In genomic region chr14:100306506-100307214, GRCh38 we compare ENCODE assay signal across 8 cellular contexts. TPM values are rescaled to one million over a fixed set of nuclear protein-coding genes. Genes with fewer than 3 reads are reported as not detected.
DNase-seq lines count a peak whose midpoint lies in the region; ATAC-seq and TF ChIP-seq lines count a peak whose summit lies in the region.

No MANE protein-coding gene starts in this region.

- ATAC-seq in GM19351 (IDR thresholded peaks at IDR 0.05; ENCODE audit: unreplicated experiment) = peak; percentile 89
- ATAC-seq in HG03457 (IDR thresholded peaks at IDR 0.05; ENCODE audit: unreplicated experiment) = peak; percentile 81
- ATAC-seq in lower lobe of right lung = peak; percentile 95

- peak overlapping the region; percentile 61 for H3K4me3 Mint-ChIP-seq in activated CD4-positive, alpha-beta memory T cell treated with anti-CD3 and anti-CD28 coated beads for 36 hours

- peak overlapping the region; percentile 73 for H3K27ac ChIP-seq in duodenal mucosa (ENCODE audit: low read depth, low read length)
- peak overlapping the region; percentile 95 for H3K27ac ChIP-seq in lower lobe of right lung

- intact Hi-C loops in activated CD4-positive, alpha-beta memory T cell treated with anti-CD3 and anti-CD28 coated beads for 36 hours (cut with micrococcal nuclease) = loop anchor here (10.0 kb wide), 1 partner anchor 338 kb away; no protein-coding TSS in a partner anchor
- intact Hi-C loops in lower lobe of right lung (cut with DNase I) = no loop called here

- peak overlapping the region; percentile 73 to 79 for H3K9ac ChIP-seq in duodenal mucosa (ENCODE audit: low read depth in 1 of 2, low read length in 2 of 2)

- POLR2A ChIA-PET in activated CD4-positive, alpha-beta memory T cell treated with anti-CD3 and anti-CD28 coated beads for 36 hours (lab: Charles Lee) = no interaction called here

- H3K4me3 ChIP-seq in duodenal mucosa (ENCODE audit: low read depth in 1 of 2, low read length in 2 of 2) (peak overlapping the region; percentile 73 to 79), lower lobe of right lung (peak overlapping the region; percentile 94)

- no peaks in the 10 kb centered on the region for H3K36me3 ChIP-seq in duodenal mucosa (ENCODE audit: control insufficient read depth in 1 of 2, insufficient read depth in 2 of 2, low read length in 2 of 2)
- no peaks in the 10 kb centered on the region for H3K36me3 ChIP-seq in lower lobe of right lung

- peaks cover 10% of the 10 kb centered on the region for H3K4me1 Mint-ChIP-seq in activated CD4-positive, alpha-beta memory T cell treated with anti-CD3 and anti-CD28 coated beads for 36 hours (ENCODE audit: low read depth)

- TF ChIP-seq CTCF in lower lobe of right lung (IDR thresholded peaks at IDR 0.05) = no peak

- H3K27me3 Mint-ChIP-seq in activated CD4-positive, alpha-beta memory T cell treated with anti-CD3 and anti-CD28 coated beads for 36 hours = peaks cover 6% of the 10 kb centered on the region

- peak; percentile 42 to 96 (median 84) for DNase-seq in C1 segment of cervical spinal cord (lab: John Stamatoyannopoulos, UW)
- peak; percentile 99 for DNase-seq in NCI-H69 (lab: John Stamatoyannopoulos, UW)
- DNase-seq in activated CD4-positive, alpha-beta memory T cell treated with anti-CD3 and anti-CD28 coated beads for 36 hours = peak; percentile 79
- peak; percentile 93 for DNase-seq in lower lobe of right lung
- DNase-seq in stimulated activated CD4-positive, alpha-beta T cell treated with anti-CD3 and anti-CD28 coated beads, Interleukin-4, amount 100 ng/mL, for 4 hours = peak; percentile 59 to 77

- no peaks in the 10 kb centered on the region for H3K9me3 ChIP-seq in duodenal mucosa (ENCODE audit: control insufficient read depth in 1 of 2, low read length in 2 of 2)
- H3K9me3 ChIP-seq in lower lobe of right lung = no peaks in the 10 kb centered on the region

- no peak overlapping the region for H3K27ac Mint-ChIP-seq in activated CD4-positive, alpha-beta memory T cell treated with anti-CD3 and anti-CD28 coated beads for 36 hours

- H3K4me1 ChIP-seq in duodenal mucosa (ENCODE audit: control insufficient read depth in 1 of 2, insufficient read depth in 2 of 2, low read length in 2 of 2) (peaks cover 11 to 22% of the 10 kb centered on the region in 2 donors), lower lobe of right lung (peaks cover 57% of the 10 kb centered on the region)

- H3K36me3 Mint-ChIP-seq in activated CD4-positive, alpha-beta memory T cell treated with anti-CD3 and anti-CD28 coated beads for 36 hours = no peaks in the 10 kb centered on the region

- CTCF ChIA-PET in activated CD4-positive, alpha-beta memory T cell treated with anti-CD3 and anti-CD28 coated beads for 36 hours (lab: Charles Lee) = interaction anchor here (0.5 kb wide), 1 partner anchor 240 kb away, joined by 3 read pairs; no protein-coding TSS in a partner anchor

- H3K9me3 Mint-ChIP-seq in activated CD4-positive, alpha-beta memory T cell treated with anti-CD3 and anti-CD28 coated beads for 36 hours = no peaks in the 10 kb centered on the region

- H3K27me3 ChIP-seq in duodenal mucosa (ENCODE audit: control insufficient read depth in 1 of 2, insufficient read depth in 2 of 2, low read length in 2 of 2) = no peaks in the 10 kb centered on the region
- H3K27me3 ChIP-seq in lower lobe of right lung (ENCODE audit: low read depth) = no peaks in the 10 kb centered on the region

RNA-seq across cellular contexts. Expression of gene SLC25A29, which starts 0.4 kb away (rescaled TPM):
- 10 to 100 TPM; 14.9 to 15.7 TPM for total RNA-seq in activated CD4-positive, alpha-beta memory T cell treated with anti-CD3 and anti-CD28 coated beads for 36 hours
- 76.0 TPM for total RNA-seq in lower lobe of right lung

RNA-seq across cellular contexts. Expression of gene SLC25A47, which starts 16.5 kb away (rescaled TPM):
- not detected for total RNA-seq in activated CD4-positive, alpha-beta memory T cell treated with anti-CD3 and anti-CD28 coated beads for 36 hours
- total RNA-seq in lower lobe of right lung = not detected

Comparison
In these comparisons a context has a peak if more than half of its experiments do, and no peak if none do; other contexts are left out.
1. Peak in every context shown above with its lines: DNase-seq, ATAC-seq, H3K4me3 ChIP-seq and H3K27ac ChIP-seq.